Comparison of ENCODE assay signal across 12 cellular contexts in genomic region chr3:169865176-169865800, GRCh38. TPM values are rescaled to one million over a fixed set of nuclear protein-coding genes. Genes with fewer than 3 reads are reported as not detected.
DNase-seq lines count a peak whose midpoint lies in the region; ATAC-seq and TF ChIP-seq lines count a peak whose summit lies in the region.
"Had no signal": no experiment of that assay in that cellular context is flagged by ENCODE, and none has a peak within 500 bp of the region (broad histone marks: within the 10 kb centered on the region; RNA-seq: fewer than 3 reads in every experiment).

No MANE protein-coding gene starts in this region.

- peak overlapping the region; percentile 58 for H3K27ac Mint-ChIP-seq in neural crest cell (ENCODE audit: unreplicated experiment)

- DNase-seq in GM12865 (ENCODE audit: low read depth) = peak; percentile 38
- no peak for DNase-seq in neural crest cell (ENCODE audit: low read depth, low spot score)
- DNase-seq in HPDE6-E6E7 (ENCODE audit: extremely low spot score) = no peak
- no peak for DNase-seq in dedifferentiated amniotic fluid mesenchymal stem cell (ENCODE audit: extremely low spot score)
- no peak for DNase-seq in ureter (ENCODE audit: low spot score)
- DNase-seq: NCI-H2227 treated with DMSO at 0.1 percent for 48 hours, T-helper 9 cell had no signal

- no peak overlapping the region for H3K4me3 ChIP-seq in GM12865 (ENCODE audit: low read depth, low read length)

- no peaks in the 10 kb centered on the region for H3K27me3 Mint-ChIP-seq in neural crest cell (ENCODE audit: low read depth)

- H3K9me3 Mint-ChIP-seq in neural crest cell = peaks cover 4% of the 10 kb centered on the region

- H3K4me3 Mint-ChIP-seq in neural crest cell = no peak overlapping the region

- H3K4me1 Mint-ChIP-seq in neural crest cell = peaks cover 4% of the 10 kb centered on the region

- no peak for TF ChIP-seq CTCF in GM12865 (IDR thresholded peaks at IDR 0.05; ENCODE audit: insufficient read depth, low read depth, low read length, missing control alignments)
- no peak for TF ChIP-seq CTCF in VCaP (conservative IDR thresholded peaks at IDR 0.05)
- no peak for TF ChIP-seq CTCF in neural crest cell (conservative IDR thresholded peaks at IDR 0.05)

- ATAC-seq in HG02798 (IDR thresholded peaks at IDR 0.05; ENCODE audit: poor library complexity, unreplicated experiment) (peak; percentile 50), HG02938 (IDR thresholded peaks at IDR 0.05; ENCODE audit: unreplicated experiment) (no peak)

- H3K27ac ChIP-seq in VCaP = peak overlapping the region; percentile 69

- no peaks in the 10 kb centered on the region for H3K36me3 Mint-ChIP-seq in neural crest cell (ENCODE audit: low read depth)

RNA-seq across cellular contexts. Expression of gene LRRC31, which starts 4.4 kb away (rescaled TPM):
- total RNA-seq in neural crest cell (not detected in 2 replicates), ureter (0.78 TPM)
- total RNA-seq: G401, glomerular endothelial cell had no signal

RNA-seq across cellular contexts. Expression of gene SAMD7, which starts 46.1 kb away (rescaled TPM):
- total RNA-seq in neural crest cell = not detected in 2 replicates
- total RNA-seq in ureter = not detected
- total RNA-seq: G401, glomerular endothelial cell had no signal

RNA-seq across cellular contexts. Expression of gene LRRC34, which starts 52.6 kb away (rescaled TPM):
- total RNA-seq in neural crest cell (8.6 and 10.1 TPM in 2 replicates), ureter (4.5 TPM)
- total RNA-seq: G401 had no signal

RNA-seq across cellular contexts. Expression of gene LRRIQ4, which starts 52.6 kb away (rescaled TPM):
- total RNA-seq in neural crest cell (0.12 and 0.16 TPM in 2 replicates), ureter (not detected)
- total RNA-seq: G401, glomerular endothelial cell had no signal
